Comparison of ENCODE assay signal across 9 cellular contexts in the genomic region with DNA sequence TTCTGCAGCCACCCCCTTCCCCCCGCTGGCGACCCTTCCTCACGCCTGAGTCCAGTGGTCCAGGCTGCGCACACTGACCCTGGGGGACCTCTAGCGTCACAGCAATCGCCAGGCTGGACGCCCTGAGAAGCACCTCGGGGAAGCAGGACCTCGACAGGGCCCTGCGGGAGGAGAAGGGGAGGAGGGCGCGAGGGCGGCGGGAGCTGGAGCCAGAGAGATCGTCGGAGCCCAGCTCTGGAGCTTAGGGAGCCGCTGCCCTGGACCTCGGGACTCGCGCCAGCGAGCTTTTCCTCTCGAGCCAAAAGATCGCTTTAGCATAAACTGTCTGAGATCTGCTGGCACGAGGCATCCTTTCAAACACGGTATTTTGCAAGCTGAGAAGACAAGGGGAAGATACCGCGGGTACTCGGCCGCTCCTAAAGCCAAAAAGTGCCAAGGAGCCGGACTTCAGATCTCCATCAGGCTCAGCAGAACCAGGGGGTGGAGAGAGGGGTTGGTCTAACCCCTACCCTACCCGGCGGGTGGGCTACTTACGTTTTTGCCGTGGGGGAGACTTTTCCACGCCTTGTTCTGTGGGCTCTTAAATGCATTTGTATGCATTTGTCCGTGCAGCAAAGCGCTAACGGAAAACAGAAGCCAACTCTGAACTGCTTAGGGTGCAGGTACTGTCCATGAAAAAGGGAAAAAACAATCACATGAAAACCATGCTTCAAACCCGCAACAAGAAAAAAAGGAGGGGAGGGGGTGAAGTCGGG. TPM values are rescaled to one million over a fixed set of nuclear protein-coding genes. Genes with fewer than 3 reads are reported as not detected.
DNase-seq lines count a peak whose midpoint lies in the region; ATAC-seq and FAIRE-seq lines count a peak whose summit lies in the region.
"Had no signal": no experiment of that assay in that cellular context is flagged by ENCODE, and none has a peak within 500 bp of the region (broad histone marks: within the 10 kb centered on the region; RNA-seq: fewer than 3 reads in every experiment).

No MANE protein-coding gene starts in this region.

- H3K9me3 ChIP-seq in mucosa of rectum (ENCODE audit: control insufficient read depth in 2 of 2, low read length in 2 of 2) (no peaks in the 10 kb centered on the region), small intestine (ENCODE audit: control insufficient read depth, low read depth) (no peaks in the 10 kb centered on the region)

- H3K36me3 ChIP-seq in mucosa of rectum (ENCODE audit: control insufficient read depth in 2 of 2, insufficient read depth in 2 of 2, low read length in 2 of 2) (no peaks in the 10 kb centered on the region), small intestine (ENCODE audit: control insufficient read depth in 2 of 2, insufficient read depth in 2 of 2, low read length in 2 of 2) (no peaks in the 10 kb centered on the region)

- WGBS in small intestine, 3 donors: 1 to 5% (median 5%) methylated on average over 37 to 40 of the region's 40 CpGs

- peak overlapping the region; percentile 56 to 65 for H3K4me3 ChIP-seq in mucosa of rectum (ENCODE audit: low read length in 2 of 2)
- no peak overlapping the region for H3K4me3 ChIP-seq in small intestine (ENCODE audit: low read depth in 1 of 2, low read length in 2 of 2)

- DNase-seq in COR-L47 (lab: John Stamatoyannopoulos, UW) (peak; percentile 30), NCI-H1105 (lab: John Stamatoyannopoulos, UW) (peak; percentile 30), epidermal melanocyte (ENCODE audit: insufficient read length, low spot score) (peak; percentile 25), small intestine (no peak), NCI-H146 (lab: John Stamatoyannopoulos, UW) (no peak)
- no peak for DNase-seq in activated CD8-positive, alpha-beta memory T cell treated with anti-CD3 and anti-CD28 coated beads, Interleukin-2, amount 50 U/mL, for 48 hours

- ATAC-seq in HG02981 (IDR thresholded peaks at IDR 0.05; ENCODE audit: unreplicated experiment): no peak

- H3K4me1 ChIP-seq in mucosa of rectum (ENCODE audit: control insufficient read depth in 2 of 2, insufficient read depth in 2 of 2, low read length in 2 of 2): no peaks in the 10 kb centered on the region
- no peaks in the 10 kb centered on the region for H3K4me1 ChIP-seq in small intestine (ENCODE audit: control insufficient read depth in 2 of 2, insufficient read depth in 1 of 2, low read depth in 1 of 2, low read length in 1 of 2)

- H3K27me3 ChIP-seq in mucosa of rectum (ENCODE audit: control insufficient read depth in 2 of 2, insufficient read depth in 2 of 2, low read length in 2 of 2) (peaks cover 21 to 25% of the 10 kb centered on the region in 2 donors), small intestine (ENCODE audit: control insufficient read depth in 2 of 2, insufficient read depth in 2 of 2, low read length in 2 of 2) (peaks cover 4 to 10% of the 10 kb centered on the region in 2 donors)

- no peak overlapping the region for H3K9ac ChIP-seq in mucosa of rectum (ENCODE audit: low read depth in 1 of 2, low read length in 2 of 2)

- no peak for FAIRE-seq in small intestine (lab: Jason Lieb, UNC)

- H3K27ac ChIP-seq in mucosa of rectum (ENCODE audit: low read depth in 2 of 2, low read length in 2 of 2): peak overlapping the region in 1 of 2 donors; percentile 23
- no peak overlapping the region for H3K27ac ChIP-seq in small intestine (ENCODE audit: low read depth in 1 of 2, low read length in 1 of 2)
- H3K27ac ChIP-seq: epithelial cell of prostate had no signal

RNA-seq across cellular contexts. Expression of a gene that starts 0.6 kb away (rescaled TPM):
- under 1 TPM in 2 of 3 donors, not detected in 1; 0.07 to 0.27 TPM for polyA plus RNA-seq in small intestine

Comparison
In these comparisons a context has a peak if more than half of its experiments do, and no peak if none do; other contexts are left out.
1. DNase-seq: peak in COR-L47 (single experiment), NCI-H1105 (single experiment) and epidermal melanocyte (single experiment); none in small intestine (single experiment), NCI-H146 (single experiment) and activated CD8-positive, alpha-beta memory T cell treated with anti-CD3 and anti-CD28 coated beads, Interleukin-2, amount 50 U/mL, for 48 hours (single experiment).
2. H3K4me3 ChIP-seq: peak in mucosa of rectum (2 of 2); none in small intestine (0 of 2).